ENCODE assay signal across 8 cellular contexts in the genomic region with DNA sequence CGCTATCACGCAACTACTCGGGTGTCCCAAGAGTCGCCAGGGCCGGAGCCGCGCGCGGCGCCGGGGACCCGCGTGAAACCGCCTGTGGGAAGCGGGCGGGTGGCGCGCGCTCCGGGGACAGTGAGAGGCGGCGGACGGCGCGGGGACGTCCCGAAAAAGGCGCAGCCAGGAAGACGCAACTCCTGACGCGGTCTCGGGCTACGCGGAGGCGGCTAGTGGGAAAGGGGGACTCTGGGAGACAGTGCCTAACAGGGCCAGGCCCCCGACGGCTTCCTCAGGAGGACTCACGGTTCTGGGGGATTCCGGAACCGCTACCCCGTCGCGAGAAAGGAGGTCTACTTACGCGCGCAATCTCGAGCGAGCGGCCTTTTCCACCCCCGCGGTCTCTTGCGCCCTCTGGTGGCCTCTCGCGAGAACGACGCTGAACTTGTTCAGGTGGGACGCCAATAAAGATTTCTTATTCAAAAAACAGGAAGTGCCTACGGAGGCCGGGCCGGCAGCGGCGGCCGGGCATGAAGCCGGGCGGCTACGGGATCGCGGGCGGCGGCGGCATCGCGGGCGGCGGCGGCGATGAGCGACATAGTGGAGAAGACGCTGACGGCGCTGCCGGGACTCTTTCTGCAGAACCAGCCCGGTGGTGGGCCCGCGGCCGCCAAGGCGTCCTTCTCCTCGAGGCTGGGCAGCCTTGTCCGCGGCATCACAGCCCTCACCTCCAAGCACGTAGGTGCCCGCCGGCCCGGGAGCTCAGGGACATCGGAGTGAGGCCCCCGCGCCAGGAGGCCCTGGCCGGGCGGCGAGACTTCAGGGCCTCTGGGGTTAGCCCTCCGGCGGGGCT. TPM values are rescaled to one million over a fixed set of nuclear protein-coding genes. Genes with fewer than 3 reads are reported as not detected.
DNase-seq lines count a peak whose midpoint lies in the region; ATAC-seq lines count a peak whose summit lies in the region.

AP4E1 (plus strand) TSS at position 475 of the 835 bp plus-strand sequence; CDS start at position 571, 96 bp downstream.

- peak; percentile 91 for DNase-seq in D341Med (ENCODE audit: low spot score)
- DNase-seq in HUDEP-2 (lab: John Stamatoyannopoulos, UW; ENCODE audit: unreplicated experiment in 76 of 76) = peak; percentile 8 to 94 (median 85)
- DNase-seq in NOMO-1 treated with DMSO at 0.1 percent for 48 hours (lab: John Stamatoyannopoulos, UW; ENCODE audit: unreplicated experiment) = peak; percentile 93
- DNase-seq in activated CD8-positive, alpha-beta memory T cell treated with anti-CD3 and anti-CD28 coated beads for 4 hours (ENCODE audit: low read depth in 2 of 2) = peak; percentile 89 to 92
- DNase-seq in effector memory CD8-positive, alpha-beta T cell = peak; percentile 96 to 97 (median 96)
- peak; percentile 93 for DNase-seq in mesenchymal stem cell
- DNase-seq in stimulated activated CD8-positive, alpha-beta memory T cell treated with anti-CD3 and anti-CD28 coated beads, Interleukin-12 subunit alpha, Interleukin-12 subunit beta, amount 100 ng/mL, for 24 hours (ENCODE audit: extremely low read depth) = peak; percentile 69

- H3K18ac ChIP-seq in mesenchymal stem cell (ENCODE audit: low read depth in 1 of 2, low read length in 2 of 2) = peak within 1 kb of the TSS; percentile 91 to 94

- peaks cover 10% of the 10 kb centered on the region for H3K4me1 ChIP-seq in mesenchymal stem cell (ENCODE audit: control insufficient read depth, insufficient read depth, low read depth, low read length)

- peak within 1 kb of the TSS in 1 of 2 experiments; percentile 86 for H2BK12ac ChIP-seq in mesenchymal stem cell (ENCODE audit: low read length in 2 of 2)

- WGBS in mesenchymal stem cell = under 1% methylated on average over 93 of the region's 102 CpGs

- H3K9ac ChIP-seq in mesenchymal stem cell (ENCODE audit: low read length) = peak within 1 kb of the TSS; percentile 98

- peak within 1 kb of the TSS; percentile 79 for H2BK120ac ChIP-seq in mesenchymal stem cell (ENCODE audit: low read depth, low read length)

- peak within 1 kb of the TSS; percentile 93 for H4K8ac ChIP-seq in mesenchymal stem cell (ENCODE audit: low read length)

- H2AFZ ChIP-seq in mesenchymal stem cell (ENCODE audit: low read depth, low read length) = peak within 1 kb of the TSS; percentile 99

- no peaks in the 10 kb centered on the region for H3K9me3 ChIP-seq in mesenchymal stem cell (ENCODE audit: control insufficient read depth, low read length)

- no peaks in the 10 kb centered on the region for H3K27me3 ChIP-seq in mesenchymal stem cell (ENCODE audit: control insufficient read depth in 1 of 2, insufficient read depth in 1 of 2, low read length in 2 of 2)

- H2AK5ac ChIP-seq in mesenchymal stem cell (ENCODE audit: low read length, severe bottlenecking) = no peak within 1 kb of the TSS

- peak within 1 kb of the TSS; percentile 98 for H3K4me2 ChIP-seq in mesenchymal stem cell (ENCODE audit: low read length, poor library complexity, severe bottlenecking)

- H3K23ac ChIP-seq in mesenchymal stem cell (ENCODE audit: low read length in 2 of 2) = peak within 1 kb of the TSS in 1 of 2 experiments; percentile 78

- peaks cover 13 to 24% of the 10 kb centered on the region in 2 donors for H3K4me1 Mint-ChIP-seq in effector memory CD8-positive, alpha-beta T cell (ENCODE audit: low read depth in 2 of 2)

- H2BK5ac ChIP-seq in mesenchymal stem cell (ENCODE audit: low read depth, low read length, poor library complexity, severe bottlenecking) = peak within 1 kb of the TSS; percentile 87

- peaks cover 61% of the 10 kb centered on the region for H3K36me3 Mint-ChIP-seq in effector memory CD8-positive, alpha-beta T cell (ENCODE audit: insufficient read depth)

- H3K9me3 Mint-ChIP-seq in effector memory CD8-positive, alpha-beta T cell = no peaks in the 10 kb centered on the region

- peak within 1 kb of the TSS; percentile 86 for H4K91ac ChIP-seq in mesenchymal stem cell (ENCODE audit: low read length)

- H3K4me3 Mint-ChIP-seq in effector memory CD8-positive, alpha-beta T cell = peak within 1 kb of the TSS; percentile 92 to 96

- peak within 1 kb of the TSS; percentile 58 for H3K27ac ChIP-seq in mesenchymal stem cell (ENCODE audit: low read length, poor library complexity, severe bottlenecking)

- H3K36me3 ChIP-seq in mesenchymal stem cell (ENCODE audit: control insufficient read depth in 1 of 2, insufficient read depth in 2 of 2, low read depth in 1 of 2, low read length in 2 of 2) = peaks cover 0 to 16% of the 10 kb centered on the region in 2 experiments

- H3K4me3 ChIP-seq in mesenchymal stem cell (ENCODE audit: insufficient read depth in 1 of 2, low read depth in 1 of 2, low read length in 2 of 2) = peak within 1 kb of the TSS; percentile 96 to 97

- H3K4ac ChIP-seq in mesenchymal stem cell (ENCODE audit: low read depth in 1 of 2, low read length in 2 of 2) = peak within 1 kb of the TSS; percentile 78 to 91

- peak within 1 kb of the TSS; percentile 73 for H2BK15ac ChIP-seq in mesenchymal stem cell (ENCODE audit: low read depth, poor library complexity, severe bottlenecking)

- peaks cover 11% of the 10 kb centered on the region for H3K79me1 ChIP-seq in mesenchymal stem cell (replicated peaks; ENCODE audit: low read length, poor library complexity, severe bottlenecking)

- peak within 1 kb of the TSS in 1 of 2 experiments; percentile 94 for H3K14ac ChIP-seq in mesenchymal stem cell (ENCODE audit: low read length in 2 of 2)

- peak; percentile 54 for ATAC-seq in GM21381 (IDR thresholded peaks at IDR 0.05; ENCODE audit: unreplicated experiment)
- ATAC-seq in effector memory CD8-positive, alpha-beta T cell (replicated peaks) = peak; percentile 62

- H3K27ac Mint-ChIP-seq in effector memory CD8-positive, alpha-beta T cell = peak within 1 kb of the TSS; percentile 99

- H3K27me3 Mint-ChIP-seq in effector memory CD8-positive, alpha-beta T cell = no peaks in the 10 kb centered on the region

RNA-seq across cellular contexts. Expression of gene AP4E1, which starts in this region (rescaled TPM):
- 3.7 TPM for polyA plus RNA-seq in mesenchymal stem cell (2013, experiment 1 of 2)
- polyA plus RNA-seq in mesenchymal stem cell (2013, experiment 2 of 2) = 3.9 TPM

Comparison
In these comparisons a context has a peak if more than half of its experiments do, and no peak if none do; other contexts are left out.
1. Peak in every context shown above with its lines: DNase-seq, ATAC-seq, H3K4me3 ChIP-seq and H3K27ac ChIP-seq.